ENCODE assay signal across 1 cellular context in the genomic region with DNA sequence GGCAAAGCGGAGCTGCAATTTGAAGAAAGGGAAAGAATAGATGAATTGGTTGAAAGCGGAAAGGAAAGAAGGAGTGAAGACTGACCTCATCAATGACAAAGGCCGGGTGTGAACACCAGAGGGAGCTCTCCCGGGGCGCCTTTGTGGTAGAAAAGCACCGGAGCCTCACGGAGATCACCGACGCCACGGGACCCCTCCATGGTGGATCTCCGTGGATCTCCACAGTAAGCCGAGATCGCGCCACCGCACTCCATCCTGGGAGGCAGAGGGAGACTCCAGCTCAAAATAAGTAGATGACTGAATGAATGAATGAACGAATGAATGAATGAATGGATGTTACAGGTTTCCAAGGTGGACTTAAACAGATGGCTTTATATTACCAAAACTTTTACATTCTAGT.
TF ChIP-seq lines count a peak whose summit lies in the region.

No MANE protein-coding gene starts in this region.

TF ChIP-seq in GM12878, 131 proteins besides CTCF, POLR2A, EP300 and RAD21 (continued from another document):
- no peak for TF ChIP-seq GATAD2B (conservative IDR thresholded peaks at IDR 0.05; ENCODE audit: low read depth)
- TF ChIP-seq ZNF24 (IDR thresholded peaks at IDR 0.05) = peak; percentile 86
